13 cellular contexts compared by ENCODE assay signal in the genomic region with DNA sequence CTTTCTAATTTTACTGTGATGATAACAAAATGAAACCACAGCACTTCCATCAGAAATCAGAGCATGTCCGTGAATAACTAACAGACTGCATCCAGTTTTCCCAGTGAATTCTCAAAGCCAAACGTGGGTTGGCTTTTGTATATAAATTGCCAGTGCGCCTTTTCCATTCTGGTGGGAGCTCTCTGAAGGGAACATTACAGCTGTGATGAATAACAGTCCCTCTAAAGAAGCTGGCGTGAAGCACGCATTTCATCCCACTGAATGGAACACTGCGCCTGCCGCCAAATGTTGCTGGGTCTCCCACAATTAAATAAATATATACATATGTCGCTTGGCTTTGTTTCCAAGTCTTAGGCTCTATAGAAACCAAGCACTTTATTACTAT.
DNase-seq lines count a peak whose midpoint lies in the region; ATAC-seq and TF ChIP-seq lines count a peak whose summit lies in the region.
"Had no signal": no experiment of that assay in that cellular context is flagged by ENCODE, and none has a peak within 500 bp of the region (broad histone marks: within the 10 kb centered on the region; RNA-seq: fewer than 3 reads in every experiment).

No MANE protein-coding gene starts in this region.

- CTCF ChIA-PET in MCF 10A (lab: Yijun Ruan, JAX) = interaction anchor here (0.8 to 0.9 kb wide), 2 partner anchors 10 to 14 kb away, joined by 3 read pairs; no protein-coding TSS in a partner anchor

- no peaks in the 10 kb centered on the region for H3K27me3 Mint-ChIP-seq in MCF 10A (ENCODE audit: insufficient read depth, unreplicated experiment)

- TF ChIP-seq CTCF in breast epithelium (IDR thresholded peaks at IDR 0.05) (no peak), MCF 10A (IDR thresholded peaks at IDR 0.05; ENCODE audit: unreplicated experiment) (no peak), astrocyte of the spinal cord (IDR thresholded peaks at IDR 0.05; ENCODE audit: low read depth, low read length) (no peak), uterus (IDR thresholded peaks at IDR 0.05) (no peak)

- H3K27me3 ChIP-seq in breast epithelium (no peaks in the 10 kb centered on the region), uterus (no peaks in the 10 kb centered on the region)

- H3K9me3 ChIP-seq in breast epithelium = no peaks in the 10 kb centered on the region
- H3K9me3 ChIP-seq in mesodermal cell (ENCODE audit: control insufficient read depth, low read length) = no peaks in the 10 kb centered on the region
- no peaks in the 10 kb centered on the region for H3K9me3 ChIP-seq in uterus

- ATAC-seq in GM18858 (IDR thresholded peaks at IDR 0.05; ENCODE audit: unreplicated experiment) = no peak

- DNase-seq in breast epithelium (ENCODE audit: low spot score in 2 of 2) (no peak), MCF 10A (ENCODE audit: unreplicated experiment) (no peak), astrocyte of the spinal cord (ENCODE audit: low read depth, low spot score) (peak; percentile 57), uterus (peak; percentile 21 to 22), NOMO-1 treated with dmso at 0.1 percent for 144 hours (lab: John Stamatoyannopoulos, UW; ENCODE audit: unreplicated experiment) (no peak)
- no peak for DNase-seq in activated effector memory CD4-positive, alpha-beta T cell treated with Interleukin-2 at 50 U/mL for 16 hours
- DNase-seq: activated CD8-positive, alpha-beta memory T cell treated with anti-CD3 and anti-CD28 coated beads for 24 hours; amniotic stem cell; NCI-H226; stimulated activated CD4-positive, alpha-beta T cell treated with anti-CD3 and anti-CD28 coated beads, Interleukin-1b, Interleukin-23, amount 100 ng/mL, for 48 hours had no signal

- TF ChIP-seq POLR2A in breast epithelium (IDR thresholded peaks at IDR 0.05) (no peak), uterus (IDR thresholded peaks at IDR 0.05) (no peak)

- H3K4me1 ChIP-seq in breast epithelium (peaks cover 0 to 8% of the 10 kb centered on the region in 2 donors), mesodermal cell (ENCODE audit: control insufficient read depth, insufficient read depth, low read length, poor library complexity, severe bottlenecking) (peaks cover 32% of the 10 kb centered on the region), uterus (no peaks in the 10 kb centered on the region)

- H3K4me1 Mint-ChIP-seq in MCF 10A (ENCODE audit: insufficient read depth, unreplicated experiment) = peaks cover 19% of the 10 kb centered on the region
- H3K4me1 Mint-ChIP-seq: B cell had no signal

- H3K9me3 Mint-ChIP-seq in MCF 10A (ENCODE audit: unreplicated experiment) = no peaks in the 10 kb centered on the region

- intact Hi-C loops in breast epithelium (cut with DNase I; ENCODE audit: low total_unique reads) = no loop called here
- intact Hi-C loops in MCF 10A (cut with micrococcal nuclease) = no loop called here
- intact Hi-C loops in uterus (cut with DNase I; ENCODE audit: low total_unique reads) = no loop called here

- peak overlapping the region; percentile 20 to 34 (median 23) for H3K4me3 ChIP-seq in breast epithelium
- H3K4me3 ChIP-seq in astrocyte of the spinal cord (ENCODE audit: low read depth, low read length) = peak overlapping the region; percentile 34
- no peak overlapping the region for H3K4me3 ChIP-seq in mesodermal cell (ENCODE audit: extremely low read depth, insufficient read depth, low read length, poor library complexity, severe bottlenecking)
- H3K4me3 ChIP-seq in uterus = peak overlapping the region in 1 of 2 donors; percentile 22

- H3K27ac Mint-ChIP-seq in MCF 10A (ENCODE audit: low read depth, unreplicated experiment) = no peak overlapping the region
- H3K27ac Mint-ChIP-seq: B cell had no signal

- H3K27ac ChIP-seq in breast epithelium (no peak overlapping the region), mesodermal cell (ENCODE audit: low read depth, low read length, severe bottlenecking) (peak overlapping the region; percentile 43), uterus (peak overlapping the region in 1 of 2 donors; percentile 19)

- no peaks in the 10 kb centered on the region for H3K36me3 ChIP-seq in breast epithelium
- no peaks in the 10 kb centered on the region for H3K36me3 ChIP-seq in mesodermal cell (ENCODE audit: control insufficient read depth, insufficient read depth, low read length)
- H3K36me3 ChIP-seq in uterus = no peaks in the 10 kb centered on the region

- POLR2A ChIA-PET in MCF 10A (lab: Yijun Ruan, JAX) = no interaction called here

- in situ Hi-C loops in astrocyte of the spinal cord (cut with HindIII; ENCODE audit: low sequenced_read_pairs) = no loop called here

- 83 to 85% methylated on average over 4 of the region's 8 CpGs for WGBS in mesodermal cell (ENCODE audit: insufficient coverage in 2 of 2), 2 experiments

- BruUV-seq in MCF 10A (replicated peaks; lab: Mats Ljungman, UMichigan) = no TSS peak

- H3K36me3 Mint-ChIP-seq in MCF 10A (ENCODE audit: insufficient read depth, unreplicated experiment) = peaks cover 9% of the 10 kb centered on the region

- no peak overlapping the region for H3K4me3 Mint-ChIP-seq in MCF 10A (ENCODE audit: unreplicated experiment)
- H3K4me3 Mint-ChIP-seq: B cell had no signal

Comparison
In these comparisons a context has a peak if more than half of its experiments do, and no peak if none do; other contexts are left out.
1. DNase-seq: peak in astrocyte of the spinal cord (single experiment) and uterus (2 of 2); none in breast epithelium (0 of 2), MCF 10A (single experiment), NOMO-1 treated with dmso at 0.1 percent for 144 hours (single experiment) and activated effector memory CD4-positive, alpha-beta T cell treated with Interleukin-2 at 50 U/mL for 16 hours (single experiment).